7 cellular contexts compared by ENCODE assay signal in genomic region chr1:11273595-11274234, GRCh38. TPM values are rescaled to one million over a fixed set of nuclear protein-coding genes. Genes with fewer than 3 reads are reported as not detected.
DNase-seq lines count a peak whose midpoint lies in the region; ATAC-seq and TF ChIP-seq lines count a peak whose summit lies in the region.

No MANE protein-coding gene starts in this region.

- ATAC-seq in GM19035 (IDR thresholded peaks at IDR 0.05; ENCODE audit: unreplicated experiment) (peak; percentile 46), HG03025 (IDR thresholded peaks at IDR 0.05; ENCODE audit: low FRiP score, unreplicated experiment) (peak; percentile 23), HG03196 (IDR thresholded peaks at IDR 0.05; ENCODE audit: unreplicated experiment) (no peak)

- TF ChIP-seq CTCF in VCaP (conservative IDR thresholded peaks at IDR 0.05): no peak
- no peak for TF ChIP-seq CTCF in foreskin fibroblast (IDR thresholded peaks at IDR 0.05; ENCODE audit: low read depth, low read length)

- H3K27ac ChIP-seq in VCaP: peak overlapping the region; percentile 89

- peak overlapping the region; percentile 73 to 77 for H3K4me3 ChIP-seq in foreskin fibroblast (ENCODE audit: low read depth in 1 of 2, low read length in 2 of 2)

- no peak for DNase-seq in foreskin fibroblast
- DNase-seq in renal cortical epithelial cell (ENCODE audit: low read depth): peak; percentile 9
- DNase-seq in DMS114 treated with DMSO at 0.1 percent for 48 hours (lab: John Stamatoyannopoulos, UW; ENCODE audit: unreplicated experiment): no peak

RNA-seq across cellular contexts. Expression of gene UBIAD1, which starts 0.7 kb away (rescaled TPM):
- 8.6 and 10.9 TPM in 2 replicates for total RNA-seq in renal cortical epithelial cell

RNA-seq across cellular contexts. Expression of gene MTOR, which starts 11.4 kb away (rescaled TPM):
- 42.4 and 105 TPM in 2 replicates for total RNA-seq in renal cortical epithelial cell
